Comparison of ENCODE assay signal across 13 cellular contexts in genomic region chr3:190058486-190059241, GRCh38.
DNase-seq lines count a peak whose midpoint lies in the region; ATAC-seq, FAIRE-seq and TF ChIP-seq lines count a peak whose summit lies in the region.
"Had no signal": no experiment of that assay in that cellular context is flagged by ENCODE, and none has a peak within 500 bp of the region (broad histone marks: within the 10 kb centered on the region; RNA-seq: fewer than 3 reads in every experiment).

No MANE protein-coding gene starts in this region.

- H3K4me2 ChIP-seq in A549 = peak overlapping the region; percentile 27
- peak overlapping the region; percentile 7 for H3K4me2 ChIP-seq in osteoblast (ENCODE audit: insufficient read depth, low read length)

- H2AFZ ChIP-seq in osteoblast (ENCODE audit: low read length) = peak overlapping the region; percentile 38

- no peak for FAIRE-seq in A549 (lab: Jason Lieb, UNC)

- ATAC-seq in A549 (peak; percentile 17 to 42; a peak in 3 of 6 replicates), GM21786 (IDR thresholded peaks at IDR 0.05; ENCODE audit: unreplicated experiment) (no peak)

- H3K9me3 ChIP-seq in A549 (no peaks in the 10 kb centered on the region), osteoblast (ENCODE audit: low read depth, low read length) (no peaks in the 10 kb centered on the region)

- no peaks in the 10 kb centered on the region for H3K79me2 ChIP-seq in osteoblast (ENCODE audit: insufficient read depth, low read length)

- no peak for TF ChIP-seq EP300 in A549 (IDR thresholded peaks at IDR 0.05)

- H3K9me3 Mint-ChIP-seq in activated CD4-positive, alpha-beta T cell treated with anti-CD3 and anti-CD28 coated beads, Interleukin-2, amount 10 ng/mL, durations not matched to agents 7 days and 5 days = no peaks in the 10 kb centered on the region

- H3K4me1 ChIP-seq in A549 (peaks cover 58% of the 10 kb centered on the region), osteoblast (ENCODE audit: insufficient read depth, low read length) (peaks cover 41% of the 10 kb centered on the region)

- no peak for TF ChIP-seq RAD21 in A549 (conservative IDR thresholded peaks at IDR 0.05 in 1 of 2, IDR thresholded peaks at IDR 0.05 in 1 of 2)

- CTCF ChIA-PET in A549 (lab: Yijun Ruan, JAX) = no interaction called here
- CTCF ChIA-PET in activated CD4-positive, alpha-beta T cell treated with anti-CD3 and anti-CD28 coated beads, Interleukin-2, amount 10 ng/mL, durations not matched to agents 7 days and 5 days (lab: Charles Lee) = interaction anchor here (0.9 kb wide), 1 partner anchor 46 kb away, joined by 3 read pairs; no protein-coding TSS in a partner anchor

- POLR2A ChIA-PET in A549 (lab: Yijun Ruan, JAX) = no interaction called here
- POLR2A ChIA-PET in activated CD4-positive, alpha-beta T cell treated with anti-CD3 and anti-CD28 coated beads, Interleukin-2, amount 10 ng/mL, durations not matched to agents 7 days and 5 days (lab: Charles Lee) = no interaction called here

- peak overlapping the region; percentile 6 to 73; a peak in 3 of 6 replicates for H3K27ac ChIP-seq in A549
- H3K27ac ChIP-seq in osteoblast (ENCODE audit: low read depth, low read length) = peak overlapping the region; percentile 47

- H3K27me3 ChIP-seq in osteoblast (ENCODE audit: insufficient read depth, low read length) = no peaks in the 10 kb centered on the region

- H3K36me3 ChIP-seq in osteoblast (ENCODE audit: insufficient read depth, low read length) = no peaks in the 10 kb centered on the region

- no peak overlapping the region for H3K27ac Mint-ChIP-seq in activated CD4-positive, alpha-beta T cell treated with anti-CD3 and anti-CD28 coated beads, Interleukin-2, amount 10 ng/mL, durations not matched to agents 7 days and 5 days

- no peak for DNase-seq in A549 (ENCODE audit: low read depth in 1 of 2, low spot score in 1 of 2)
- DNase-seq in SK-MEL-5 (ENCODE audit: low read depth, low spot score) = peak; percentile 15
- peak; percentile 54 to 61 for DNase-seq in foreskin fibroblast
- no peak for DNase-seq in osteoblast (ENCODE audit: insufficient read length, low spot score, missing footprints)
- no peak for DNase-seq in NCI-H2029 treated with DMSO at 0.1 percent for 48 hours (lab: John Stamatoyannopoulos, UW)
- DNase-seq in HuH-7 (ENCODE audit: low spot score) = no peak
- DNase-seq in activated CD4-positive, alpha-beta T cell treated with anti-CD3 and anti-CD28 coated beads, Interleukin-2, amount 10 ng/mL, durations not matched to agents 7 days and 5 days = no peak
- DNase-seq: activated CD4-positive, CD25-positive, alpha-beta regulatory T cell; activated T-cell treated with anti-CD3 and anti-CD28 coated beads, Interleukin-2, amount 50 U/mL, for 48 hours; Karpas-422; NCI-H446 had no signal

- H3K4me3 ChIP-seq in A549 (no peak overlapping the region), foreskin fibroblast (ENCODE audit: low read depth in 1 of 2, low read length in 2 of 2) (no peak overlapping the region), osteoblast (ENCODE audit: insufficient read depth, low read length) (no peak overlapping the region)
- H3K4me3 ChIP-seq: coronary artery had no signal

- H4K20me1 ChIP-seq in osteoblast (ENCODE audit: insufficient read depth, low read length) = no peaks in the 10 kb centered on the region

- no peak for TF ChIP-seq CTCF in A549 (IDR thresholded peaks at IDR 0.05)
- TF ChIP-seq CTCF in foreskin fibroblast (IDR thresholded peaks at IDR 0.05; ENCODE audit: low read depth, low read length) = no peak
- no peak for TF ChIP-seq CTCF in osteoblast (IDR thresholded peaks at IDR 0.05; ENCODE audit: extremely low read depth, low read depth, low read length)

- in situ Hi-C loops in SK-MEL-5 (cut with HindIII; ENCODE audit: low pct_unique_long_range_greater_than_20kb, low sequenced_read_pairs) = no loop called here

- WGBS in A549 (ENCODE audit: missing lambda C conversion rate) = 76% methylated on average over 4 of the region's 4 CpGs

- no peak overlapping the region for H3K4me3 Mint-ChIP-seq in activated CD4-positive, alpha-beta T cell treated with anti-CD3 and anti-CD28 coated beads, Interleukin-2, amount 10 ng/mL, durations not matched to agents 7 days and 5 days

- H3K27me3 Mint-ChIP-seq in activated CD4-positive, alpha-beta T cell treated with anti-CD3 and anti-CD28 coated beads, Interleukin-2, amount 10 ng/mL, durations not matched to agents 7 days and 5 days = peaks cover 6% of the 10 kb centered on the region

- no peaks in the 10 kb centered on the region for H3K36me3 Mint-ChIP-seq in activated CD4-positive, alpha-beta T cell treated with anti-CD3 and anti-CD28 coated beads, Interleukin-2, amount 10 ng/mL, durations not matched to agents 7 days and 5 days (ENCODE audit: low read depth)

- no peaks in the 10 kb centered on the region for H3K4me1 Mint-ChIP-seq in activated CD4-positive, alpha-beta T cell treated with anti-CD3 and anti-CD28 coated beads, Interleukin-2, amount 10 ng/mL, durations not matched to agents 7 days and 5 days

- no peak for TF ChIP-seq POLR2A in A549 (IDR thresholded peaks at IDR 0.05; ENCODE audit: low read length)

TF ChIP-seq in A549, 52 proteins besides CTCF, POLR2A, EP300 and RAD21:
- TF ChIP-seq RARB (CRISPR knock-in tag; IDR thresholded peaks at IDR 0.05) (no peak), CEBPB (IDR thresholded peaks at IDR 0.05) (no peak), RFX5 (IDR thresholded peaks at IDR 0.05) (no peak), JUNB (IDR thresholded peaks at IDR 0.05) (no peak)
- TF ChIP-seq, protein P1, sequence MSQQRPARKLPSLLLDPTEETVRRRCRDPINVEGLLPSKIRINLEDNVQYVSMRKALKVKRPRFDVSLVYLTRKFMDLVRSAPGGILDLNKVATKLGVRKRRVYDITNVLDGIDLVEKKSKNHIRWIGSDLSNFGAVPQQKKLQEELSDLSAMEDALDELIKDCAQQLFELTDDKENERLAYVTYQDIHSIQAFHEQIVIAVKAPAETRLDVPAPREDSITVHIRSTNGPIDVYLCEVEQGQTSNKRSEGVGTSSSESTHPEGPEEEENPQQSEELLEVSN (IDR thresholded peaks at IDR 0.05; ENCODE audit: borderline replicate concordance, low read depth) = no peak

Comparison
In these comparisons a context has a peak if more than half of its experiments do, and no peak if none do; other contexts are left out.
1. DNase-seq: peak in SK-MEL-5 (single experiment) and foreskin fibroblast (2 of 2); none in A549 (0 of 2), osteoblast (single experiment), NCI-H2029 treated with DMSO at 0.1 percent for 48 hours (single experiment), HuH-7 (single experiment) and activated CD4-positive, alpha-beta T cell treated with anti-CD3 and anti-CD28 coated beads, Interleukin-2, amount 10 ng/mL, durations not matched to agents 7 days and 5 days (single experiment).